ENCODE assay signal across 1 cellular context in the genomic region with DNA sequence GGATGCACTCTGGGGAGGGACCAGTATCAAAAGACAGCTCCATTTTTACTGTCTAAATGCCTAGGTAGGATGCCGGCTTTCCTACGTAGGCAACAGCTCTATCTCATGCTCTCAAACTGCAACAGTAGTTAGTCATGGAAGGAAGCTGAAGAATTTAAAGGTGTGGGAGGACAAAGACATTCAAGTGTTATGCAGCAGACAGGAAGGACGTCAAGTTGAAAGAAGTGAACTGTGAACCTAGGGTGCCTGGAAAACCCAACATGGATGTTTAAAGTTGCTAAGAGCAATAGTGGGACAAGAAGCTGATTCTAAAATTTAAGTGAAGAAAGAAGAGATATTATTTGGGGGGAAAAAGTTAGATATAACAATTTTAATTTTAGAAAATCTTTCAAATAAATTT.
TF ChIP-seq lines count a peak whose summit lies in the region.

No MANE protein-coding gene starts in this region.

TF ChIP-seq in WTC11, 78 proteins besides CTCF, POLR2A, EP300 and RAD21 (continued from another document):
- TF ChIP-seq, protein P1, sequence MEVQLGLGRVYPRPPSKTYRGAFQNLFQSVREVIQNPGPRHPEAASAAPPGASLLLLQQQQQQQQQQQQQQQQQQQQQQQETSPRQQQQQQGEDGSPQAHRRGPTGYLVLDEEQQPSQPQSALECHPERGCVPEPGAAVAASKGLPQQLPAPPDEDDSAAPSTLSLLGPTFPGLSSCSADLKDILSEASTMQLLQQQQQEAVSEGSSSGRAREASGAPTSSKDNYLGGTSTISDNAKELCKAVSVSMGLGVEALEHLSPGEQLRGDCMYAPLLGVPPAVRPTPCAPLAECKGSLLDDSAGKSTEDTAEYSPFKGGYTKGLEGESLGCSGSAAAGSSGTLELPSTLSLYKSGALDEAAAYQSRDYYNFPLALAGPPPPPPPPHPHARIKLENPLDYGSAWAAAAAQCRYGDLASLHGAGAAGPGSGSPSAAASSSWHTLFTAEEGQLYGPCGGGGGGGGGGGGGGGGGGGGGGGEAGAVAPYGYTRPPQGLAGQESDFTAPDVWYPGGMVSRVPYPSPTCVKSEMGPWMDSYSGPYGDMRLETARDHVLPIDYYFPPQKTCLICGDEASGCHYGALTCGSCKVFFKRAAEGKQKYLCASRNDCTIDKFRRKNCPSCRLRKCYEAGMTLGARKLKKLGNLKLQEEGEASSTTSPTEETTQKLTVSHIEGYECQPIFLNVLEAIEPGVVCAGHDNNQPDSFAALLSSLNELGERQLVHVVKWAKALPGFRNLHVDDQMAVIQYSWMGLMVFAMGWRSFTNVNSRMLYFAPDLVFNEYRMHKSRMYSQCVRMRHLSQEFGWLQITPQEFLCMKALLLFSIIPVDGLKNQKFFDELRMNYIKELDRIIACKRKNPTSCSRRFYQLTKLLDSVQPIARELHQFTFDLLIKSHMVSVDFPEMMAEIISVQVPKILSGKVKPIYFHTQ (CRISPR knock-in tag; IDR thresholded peaks at IDR 0.05) = no peak
- no peak for TF ChIP-seq FOXK1 (CRISPR knock-in tag; IDR thresholded peaks at IDR 0.05)
- TF ChIP-seq ZNF121 (CRISPR knock-in tag; IDR thresholded peaks at IDR 0.05) = no peak
- TF ChIP-seq, protein P2, sequence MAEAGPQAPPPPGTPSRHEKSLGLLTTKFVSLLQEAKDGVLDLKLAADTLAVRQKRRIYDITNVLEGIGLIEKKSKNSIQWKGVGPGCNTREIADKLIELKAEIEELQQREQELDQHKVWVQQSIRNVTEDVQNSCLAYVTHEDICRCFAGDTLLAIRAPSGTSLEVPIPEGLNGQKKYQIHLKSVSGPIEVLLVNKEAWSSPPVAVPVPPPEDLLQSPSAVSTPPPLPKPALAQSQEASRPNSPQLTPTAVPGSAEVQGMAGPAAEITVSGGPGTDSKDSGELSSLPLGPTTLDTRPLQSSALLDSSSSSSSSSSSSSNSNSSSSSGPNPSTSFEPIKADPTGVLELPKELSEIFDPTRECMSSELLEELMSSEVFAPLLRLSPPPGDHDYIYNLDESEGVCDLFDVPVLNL (CRISPR knock-in tag; IDR thresholded peaks at IDR 0.05; ENCODE audit: borderline replicate concordance, low read depth) = no peak
- TF ChIP-seq PRRX2 (CRISPR knock-in tag; IDR thresholded peaks at IDR 0.05) = no peak
